In the genomic region with DNA sequence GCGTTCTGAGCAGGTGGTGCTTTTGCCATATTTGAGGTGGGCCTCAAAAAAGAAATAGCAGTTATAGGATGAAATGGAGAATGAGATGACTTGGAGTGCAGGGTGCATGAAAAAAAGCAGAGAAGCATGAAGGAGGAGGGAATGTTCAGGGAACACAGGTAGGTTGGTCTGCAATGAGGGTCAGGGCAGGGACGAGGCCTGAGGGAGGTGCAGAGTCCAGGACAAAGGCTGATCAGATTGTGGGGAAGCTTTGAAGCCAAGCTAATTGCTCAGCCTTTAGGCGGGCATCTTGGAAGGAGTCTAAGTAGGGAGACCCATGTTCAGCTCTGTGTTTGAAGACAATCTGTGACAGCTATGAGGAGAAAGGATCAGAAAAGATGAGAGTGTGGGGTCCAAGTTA, we compare ENCODE assay signal across 11 cellular contexts.
"Had no signal": no experiment of that assay in that cellular context is flagged by ENCODE, and none has a peak within 500 bp of the region (broad histone marks: within the 10 kb centered on the region; RNA-seq: fewer than 3 reads in every experiment).

No MANE protein-coding gene starts in this region.

- H3K36me3 ChIP-seq: uterus had no signal

- ATAC-seq: left cardiac atrium, natural killer cell had no signal

- H3K36me3 Mint-ChIP-seq: brain, natural killer cell had no signal

- DNase-seq: activated CD4-positive, CD25-positive, alpha-beta regulatory T cell; activated effector memory CD4-positive, alpha-beta T cell treated with Interleukin-2 at 50 U/mL for 16 hours; amniotic stem cell; dermis blood vessel endothelial cell; left cardiac atrium; natural killer cell; uterus had no signal

- H3K9me3 Mint-ChIP-seq: activated naive CD4-positive, alpha-beta T cell treated with anti-CD3 and anti-CD28 coated beads, Interleukin-2, amount 50 U/mL, for 24 hours; brain; natural killer cell; T-helper 1 cell treated with Interleukin-12 subunit alpha and Interleukin-12 subunit beta and Interleukin-4 antibody, amounts not matched to agents 30 μg/mL and 1 μg/mL, for 36 hours had no signal

- H3K9me3 ChIP-seq: uterus had no signal

- H3K27ac ChIP-seq: skin epidermis, uterus had no signal

- H3K27me3 Mint-ChIP-seq: activated naive CD4-positive, alpha-beta T cell treated with anti-CD3 and anti-CD28 coated beads, Interleukin-2, amount 50 U/mL, for 24 hours; brain had no signal

- H3K27me3 ChIP-seq: uterus had no signal

- H3K4me3 ChIP-seq: skin epidermis, uterus had no signal

- H3K4me3 Mint-ChIP-seq: activated naive CD4-positive, alpha-beta T cell treated with anti-CD3 and anti-CD28 coated beads, Interleukin-2, amount 50 U/mL, for 24 hours; brain; natural killer cell; T-helper 1 cell treated with Interleukin-12 subunit alpha and Interleukin-12 subunit beta and Interleukin-4 antibody, amounts not matched to agents 30 μg/mL and 1 μg/mL, for 36 hours had no signal
